8 cellular contexts compared by ENCODE assay signal in the genomic region with DNA sequence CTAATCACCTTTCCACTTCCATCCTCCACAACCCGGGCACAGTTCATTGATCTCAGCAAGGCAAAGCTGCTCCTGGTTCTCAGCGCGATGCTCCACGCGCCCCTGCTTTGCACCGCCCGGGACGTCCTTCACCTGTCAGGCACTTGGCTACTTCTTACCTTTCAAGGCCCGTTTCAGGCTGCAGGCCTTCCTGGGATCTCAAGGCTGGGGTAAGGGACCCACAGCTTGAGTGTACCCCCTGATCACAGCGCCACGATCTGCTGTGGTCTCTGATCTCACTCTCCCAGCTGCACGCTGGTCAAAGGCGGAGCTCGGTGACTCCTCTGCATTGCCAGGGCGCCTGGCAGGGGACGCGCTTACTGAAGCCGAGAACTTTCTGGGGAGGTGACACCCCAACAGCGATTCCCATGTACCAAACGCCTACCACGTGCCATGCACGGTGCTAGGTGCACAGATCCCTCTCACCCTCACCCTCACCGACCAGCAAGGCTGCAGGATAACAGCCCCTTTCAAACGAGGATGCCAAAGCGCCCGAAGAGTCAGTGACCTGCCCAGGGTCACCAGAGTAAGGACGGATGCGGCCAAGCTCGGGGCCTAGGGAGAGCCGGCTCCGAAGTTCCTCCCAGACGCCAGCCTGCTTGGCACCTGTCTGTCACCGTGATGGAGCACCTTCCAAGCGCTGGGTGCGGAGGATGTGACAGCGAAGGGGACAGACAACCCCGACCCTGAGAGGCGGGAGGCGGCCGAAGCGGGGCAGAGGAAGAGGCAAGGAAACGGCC.
DNase-seq lines count a peak whose midpoint lies in the region; ATAC-seq and TF ChIP-seq lines count a peak whose summit lies in the region.

No MANE protein-coding gene starts in this region.

- H3K4me1 ChIP-seq in mucosa of stomach (ENCODE audit: control insufficient read depth, insufficient read depth, low read length) = peaks cover 12% of the 10 kb centered on the region

- H3K36me3 ChIP-seq in mucosa of stomach (ENCODE audit: control insufficient read depth, insufficient read depth, low read length) = no peaks in the 10 kb centered on the region

- peak; percentile 33 for ATAC-seq in HG02763 (IDR thresholded peaks at IDR 0.05; ENCODE audit: unreplicated experiment)

- H3K9ac ChIP-seq in mucosa of stomach (ENCODE audit: low read length) = peak overlapping the region; percentile 93

- DNase-seq in NCI-H2029 treated with DMSO at 0.1 percent for 48 hours (lab: John Stamatoyannopoulos, UW) (peak; percentile 5), NCI-H2029 (lab: John Stamatoyannopoulos, UW) (no peak), NCI-H1417 treated with DMSO at 0.1 percent for 48 hours (lab: John Stamatoyannopoulos, UW) (peak; percentile 31), erythroblast (lab: John Stamatoyannopoulos, UW) (peak; percentile 62 to 65)
- peak; percentile 56 for DNase-seq in activated CD8-positive, alpha-beta memory T cell treated with anti-CD3 and anti-CD28 coated beads, Interleukin-2, amount 50 U/mL, for 4 hours
- peak; percentile 23 for DNase-seq in stimulated activated CD8-positive, alpha-beta memory T cell treated with anti-CD3 and anti-CD28 coated beads, Interleukin-7, amount 100 ng/mL, for 24 hours (ENCODE audit: low read depth)

- no peaks in the 10 kb centered on the region for H3K9me3 ChIP-seq in mucosa of stomach (ENCODE audit: control insufficient read depth, low read length)

- H3K4me3 ChIP-seq in mucosa of stomach (ENCODE audit: low read length) = peak overlapping the region; percentile 94

- H3K27me3 ChIP-seq in mucosa of stomach (ENCODE audit: control insufficient read depth, insufficient read depth, low read length) = no peaks in the 10 kb centered on the region

- no peak for TF ChIP-seq POLR2A in erythroblast (IDR thresholded peaks at IDR 0.05; ENCODE audit: low read length)
